In the genomic region with DNA sequence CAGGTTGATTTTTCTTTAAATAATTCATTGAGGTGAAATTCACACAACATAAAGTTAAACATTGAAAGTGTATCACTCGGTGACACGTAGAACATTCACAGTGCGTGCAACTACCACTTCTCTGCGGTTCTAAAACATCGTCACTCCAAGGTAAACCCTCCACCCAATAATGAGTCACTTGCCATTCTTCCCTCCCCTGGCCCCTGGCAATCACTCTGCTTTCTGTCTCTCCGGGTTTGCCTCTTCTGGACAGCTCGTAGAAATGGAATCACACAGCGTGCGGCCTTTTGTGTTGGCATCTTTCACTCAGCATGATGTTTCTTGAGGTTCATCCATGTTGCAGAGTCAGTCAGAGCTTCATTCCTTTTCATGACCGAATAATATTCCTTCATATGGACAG, we compare ENCODE assay signal across 28 cellular contexts. TPM values are rescaled to one million over a fixed set of nuclear protein-coding genes. Genes with fewer than 3 reads are reported as not detected.
DNase-seq lines count a peak whose midpoint lies in the region; ATAC-seq, FAIRE-seq and TF ChIP-seq lines count a peak whose summit lies in the region.
"Had no signal": no experiment of that assay in that cellular context is flagged by ENCODE, and none has a peak within 500 bp of the region (broad histone marks: within the 10 kb centered on the region; RNA-seq: fewer than 3 reads in every experiment).

No MANE protein-coding gene starts in this region.

- no peak overlapping the region for H3K4me2 ChIP-seq in K562 (ENCODE audit: insufficient read depth, low read length)
- H3K4me2 ChIP-seq: BLaER1 had no signal

- intact Hi-C loops in cardiac septum (cut with DNase I) = no loop called here
- intact Hi-C loops in K562 (cut with micrococcal nuclease) = no loop called here

- ATAC-seq in K562 (no peak), GM18873 (IDR thresholded peaks at IDR 0.05; ENCODE audit: low FRiP score, unreplicated experiment) (no peak)

- no peaks in the 10 kb centered on the region for H3K79me2 ChIP-seq in K562 (ENCODE audit: control insufficient read depth, insufficient read depth, low read length)

- TF ChIP-seq POLR2A in K562 (conservative IDR thresholded peaks at IDR 0.05) = no peak

- in situ Hi-C loops in K562 (cut with MboI) = no loop called here

- H3K36me3 ChIP-seq in right atrium auricular region (no peaks in the 10 kb centered on the region), K562 (ENCODE audit: control insufficient read depth, insufficient read depth, low read length) (no peaks in the 10 kb centered on the region)
- H3K36me3 ChIP-seq: BE2C, BLaER1 had no signal

- no peaks in the 10 kb centered on the region for H3K9me1 ChIP-seq in K562 (ENCODE audit: control insufficient read depth, insufficient read depth, low read length)

- no peak for FAIRE-seq in K562 (lab: Jason Lieb, UNC)
- FAIRE-seq: A204.1, G401.6, GM12891 had no signal

- H3K4me1 ChIP-seq in right atrium auricular region = no peaks in the 10 kb centered on the region
- no peaks in the 10 kb centered on the region for H3K4me1 ChIP-seq in K562 (replicated peaks in 1 of 2; ENCODE audit: control insufficient read depth in 2 of 2, insufficient read depth in 2 of 2, low read length in 2 of 2)
- H3K4me1 ChIP-seq: BE2C, BLaER1 had no signal

- H4K20me1 ChIP-seq in K562 (replicated peaks; ENCODE audit: control insufficient read depth, insufficient read depth, low read length) = no peaks in the 10 kb centered on the region
- H4K20me1 ChIP-seq: BLaER1 had no signal

- no peaks in the 10 kb centered on the region for H3K27me3 ChIP-seq in right atrium auricular region
- H3K27me3 ChIP-seq in K562 (ENCODE audit: control insufficient read depth in 2 of 2, insufficient read depth in 2 of 2, low read length in 2 of 2) = peaks cover 4 to 32% of the 10 kb centered on the region in 2 experiments; a peak in 4 of 5 replicates

- H3K4me3 ChIP-seq in right atrium auricular region = no peak overlapping the region
- no peak overlapping the region for H3K4me3 ChIP-seq in K562
- H3K4me3 ChIP-seq: BLaER1 had no signal

- H3K27ac ChIP-seq in right atrium auricular region (no peak overlapping the region), K562 (ENCODE audit: extremely low read depth, low read depth, low read length) (no peak overlapping the region)
- H3K27ac ChIP-seq: BLaER1 had no signal

- CTCF ChIA-PET in K562 (lab: Yijun Ruan, JAX; ENCODE audit: low intra/inter-chr PET ratio) = no interaction called here

- no peak overlapping the region for H2AFZ ChIP-seq in K562 (ENCODE audit: low read depth, low read length)

- TF ChIP-seq CTCF in right atrium auricular region (IDR thresholded peaks at IDR 0.05) (no peak), K562 (IDR thresholded peaks at IDR 0.05 in 2 of 3, conservative IDR thresholded peaks at IDR 0.05 in 1 of 3; ENCODE audit: insufficient read depth in 2 of 3, low read depth in 1 of 3, low read length in 3 of 3) (no peak)

- TF ChIP-seq RAD21 in K562 (CRISPR knock-in tag; conservative IDR thresholded peaks at IDR 0.05 in 1 of 2, IDR thresholded peaks at IDR 0.05 in 1 of 2) = no peak

- DNase-seq in cardiac septum (ENCODE audit: low spot score) (peak; percentile 10), right atrium auricular region (ENCODE audit: low spot score) (no peak), K562 (ENCODE audit: extremely low read depth in 1 of 4, low spot score in 3 of 4) (no peak), kidney tubule cell (ENCODE audit: low spot score) (peak; percentile 9), NCI-H526 treated with DMSO at 0.1 percent for 48 hours (lab: John Stamatoyannopoulos, UW) (no peak)
- DNase-seq in stimulated activated CD4-positive, alpha-beta T cell treated with anti-CD3 and anti-CD28 coated beads, Interleukin-4, amount 100 ng/mL, for 4 hours = no peak
- DNase-seq: 8988T; ACHN; BE2C; C1 segment of cervical spinal cord; CD4-positive, alpha-beta memory T cell; CD4-positive, CD25-positive, alpha-beta regulatory T cell; CD8-positive, alpha-beta memory T cell; COR-L47; DMS 273 treated with DMSO at 0.1 percent for 48 hours; DMS153; DMS53; DMS79; DND-41; GF-D8 had no signal

- POLR2A ChIA-PET in K562 (lab: Yijun Ruan, JAX) = interaction anchor here (0.7 kb wide), 1 partner anchor 92 kb away, joined by 3 read pairs; no protein-coding TSS in a partner anchor

- H3K9ac ChIP-seq in K562 (ENCODE audit: insufficient read depth in 1 of 2, low read depth in 2 of 2, low read length in 2 of 2) = no peak overlapping the region
- H3K9ac ChIP-seq: BLaER1 had no signal

- no peak for TF ChIP-seq EP300 in K562 (IDR thresholded peaks at IDR 0.05; ENCODE audit: low read length)

- WGBS in K562 (ENCODE audit: insufficient coverage, low coverage, missing lambda C conversion rate) = 0% methylated on average over 10 of the region's 10 CpGs

- H3K9me3 ChIP-seq in right atrium auricular region (peaks cover 0 to 26% of the 10 kb centered on the region in 2 donors), K562 (replicated peaks; ENCODE audit: control insufficient read depth, insufficient read depth, low read depth, low read length) (no peaks in the 10 kb centered on the region)
- H3K9me3 ChIP-seq: BE2C had no signal

- BruUV-seq in K562 (replicated peaks; lab: Mats Ljungman, UMichigan) = no TSS peak

TF ChIP-seq in K562, 482 proteins besides CTCF, POLR2A, EP300 and RAD21:
- peak; percentile 11 for TF ChIP-seq ZNF146 (CRISPR knock-in tag; IDR thresholded peaks at IDR 0.05; ENCODE audit: unreplicated experiment)
- no peak for TF ChIP-seq ZNF311 (CRISPR knock-in tag; IDR thresholded peaks at IDR 0.05)

RNA-seq across cellular contexts. Expression of a gene that starts 18.9 kb away (rescaled TPM):
- total RNA-seq in cardiac septum (not detected), right atrium auricular region (under 1 TPM; 0.19 to 0.28 TPM), K562 (2014; rRNA removed) (not detected in 2 replicates), K562 (2014; rRNA removed; fragmentation: Illumina TruSeq; extraction: Trizol) (not detected in 2 replicates), K562 (2015; rRNA removed; fragmentation: Illumina TruSeq; extraction: Trizol) (not detected in 2 replicates), K562 (2021) (not detected in 2 replicates)
- not detected in 2 replicates for total RNA-seq in K562 (2011; cell fraction: chromatin; rRNA removed; ENCODE audit: low replicate concordance)
- not detected in 2 replicates for total RNA-seq in K562 (2011; cell fraction: nucleolus; rRNA removed)
- total RNA-seq in K562 (2011; cell fraction: nucleoplasm; rRNA removed) = not detected in 2 replicates
- polyA plus RNA-seq in K562 (2011; rRNA removed) (not detected in 2 replicates), K562 (2014; fragmentation: Illumina TruSeq; extraction: Trizol) (not detected in 2 replicates), K562 (2014; fragmentation: Nextera tagmentation; extraction: Ambion mirVana) (not detected), K562 (2014; rRNA removed) (not detected in 2 replicates)
- not detected in 2 replicates for polyA plus RNA-seq in K562 (2011; cell fraction: cytosol; rRNA removed)
- not detected in 2 replicates for polyA plus RNA-seq in K562 (2011; cell fraction: nucleus; rRNA removed)
- not detected in 2 replicates for polyA plus RNA-seq in K562 (2012)
- polyA minus RNA-seq in K562 (2011; rRNA and poly(A)+ RNA removed) = not detected in 2 replicates
- 0.29 and 1.8 TPM in 2 replicates for polyA minus RNA-seq in K562 (2011; cell fraction: cytosol; rRNA and poly(A)+ RNA removed)
- 0.13 TPM in 1 of 2 replicates, not detected in the other for polyA minus RNA-seq in K562 (2011; cell fraction: nucleus; rRNA and poly(A)+ RNA removed)
- total RNA-seq: A673; CD4-positive, alpha-beta memory T cell; CD4-positive, CD25-positive, alpha-beta regulatory T cell; CD8-positive, alpha-beta memory T cell had no signal
- polyA plus RNA-seq: AG04450; CD14-positive monocyte; CD4-positive, alpha-beta memory T cell; CD4-positive, CD25-positive, alpha-beta regulatory T cell; CD8-positive, alpha-beta memory T cell had no signal

Comparison
In these comparisons a context has a peak if more than half of its experiments do, and no peak if none do; other contexts are left out.
1. DNase-seq: peak in cardiac septum (single experiment) and kidney tubule cell (single experiment); none in right atrium auricular region (single experiment), K562 (0 of 4), NCI-H526 treated with DMSO at 0.1 percent for 48 hours (single experiment) and stimulated activated CD4-positive, alpha-beta T cell treated with anti-CD3 and anti-CD28 coated beads, Interleukin-4, amount 100 ng/mL, for 4 hours (0 of 2).